Comparison of ENCODE assay signal across 15 cellular contexts in genomic region chr9:127818574-127818973, GRCh38.
"Had no signal": no experiment of that assay in that cellular context is flagged by ENCODE, and none has a peak within 500 bp of the region (broad histone marks: within the 10 kb centered on the region; RNA-seq: fewer than 3 reads in every experiment).

No MANE protein-coding gene starts in this region.

- H3K4me3 ChIP-seq: lung, sigmoid colon, thoracic aorta had no signal

- H3K4me2 ChIP-seq: SK-N-SH had no signal

- H3K4me1 Mint-ChIP-seq: central memory CD8-positive, alpha-beta T cell had no signal

- H3K4me3 Mint-ChIP-seq: central memory CD8-positive, alpha-beta T cell; effector memory CD8-positive, alpha-beta T cell; naive B cell; stimulated activated naive CD8-positive, alpha-beta T cell treated with anti-CD3 and anti-CD28 coated beads, Interleukin-15, amount 100 ng/mL, for 72 hours had no signal

- DNase-seq: activated naive CD4-positive, alpha-beta T cell treated with Interleukin-2 at 50 U/mL for 16 hours; cortex of kidney; effector memory CD8-positive, alpha-beta T cell; erythroblast; hippocampal formation; kidney glomerular epithelial cell; naive B cell; sigmoid colon; stimulated activated CD4-positive, alpha-beta T cell treated with anti-CD3 and anti-CD28 coated beads, Interleukin-4, amount 100 ng/mL, for 1 hour; stimulated activated CD8-positive, alpha-beta memory T cell treated with anti-CD3 and anti-CD28 coated beads, Interleukin-4, amount 100 ng/mL, for 48 hours; stimulated activated naive CD8-positive, alpha-beta T cell treated with anti-CD3 and anti-CD28 coated beads, Interleukin-15, amount 100 ng/mL, for 72 hours had no signal

- H3K9ac ChIP-seq: SK-N-SH had no signal

- H3K9me3 ChIP-seq: sigmoid colon, SK-N-SH, thoracic aorta had no signal

- H3K4me1 ChIP-seq: sigmoid colon had no signal

- H3K27me3 ChIP-seq: sigmoid colon had no signal

- H3K27me3 Mint-ChIP-seq: central memory CD8-positive, alpha-beta T cell; effector memory CD8-positive, alpha-beta T cell; naive B cell; stimulated activated naive CD8-positive, alpha-beta T cell treated with anti-CD3 and anti-CD28 coated beads, Interleukin-15, amount 100 ng/mL, for 72 hours had no signal

- H3K9me3 Mint-ChIP-seq: central memory CD8-positive, alpha-beta T cell; effector memory CD8-positive, alpha-beta T cell; naive B cell; stimulated activated naive CD8-positive, alpha-beta T cell treated with anti-CD3 and anti-CD28 coated beads, Interleukin-15, amount 100 ng/mL, for 72 hours had no signal

- H3K27ac ChIP-seq: sigmoid colon, thoracic aorta had no signal

- ATAC-seq: effector memory CD8-positive, alpha-beta T cell had no signal
